ENCODE assay signal across 8 cellular contexts in genomic region chr2:222655748-222656543, GRCh38. TPM values are rescaled to one million over a fixed set of nuclear protein-coding genes. Genes with fewer than 3 reads are reported as not detected.
A peak's percentile ranks its signal among the peaks of the same experiment; 100 is the strongest.
DNase-seq lines count a peak whose midpoint lies in the region; TF ChIP-seq lines count a peak whose summit lies in the region.

TSS of gene FARSB (minus strand) at chr2:222656092. CDS start at chr2:222656073, 19 bp downstream.

- intact Hi-C loops in stomach (cut with DNase I; ENCODE audit: low total_unique reads), result no loop called here

- no peaks in the 10 kb centered on the region for H3K9me2 ChIP-seq in neural cell (ENCODE audit: insufficient read depth, low read length)

- no peak within 1 kb of the TSS for H3K23ac ChIP-seq in H9 (ENCODE audit: insufficient read length, low read depth, low read length)

- H3K9me3 ChIP-seq in H9 (ENCODE audit: control insufficient read depth, low read depth, low read length), result no peaks in the 10 kb centered on the region
- H3K9me3 ChIP-seq in MG63, result no peaks in the 10 kb centered on the region
- H3K9me3 ChIP-seq in neural cell (ENCODE audit: low read length), result no peaks in the 10 kb centered on the region
- no peaks in the 10 kb centered on the region for H3K9me3 ChIP-seq in stomach

- H3K18ac ChIP-seq in H9 (ENCODE audit: insufficient read length, low read depth, low read length), result peak within 1 kb of the TSS; percentile 61

- H4K5ac ChIP-seq in H9 (ENCODE audit: insufficient read length, low read depth, low read length), result peak within 1 kb of the TSS; percentile 10

- peaks cover 17 to 25% of the 10 kb centered on the region in 2 experiments for H3K4me1 Mint-ChIP-seq in H9

- peaks cover 14% of the 10 kb centered on the region for H3K23me2 ChIP-seq in H9 (ENCODE audit: insufficient read length, low read depth, low read length, poor library complexity, severe bottlenecking)

- H3K9me3 Mint-ChIP-seq in H9, result peaks cover 0 to 2% of the 10 kb centered on the region in 2 experiments; a peak in 1 of 5 replicates

- peak within 1 kb of the TSS; percentile 100 for H3K27ac Mint-ChIP-seq in H9

- H3K4me3 Mint-ChIP-seq in H9, result peak within 1 kb of the TSS; percentile 96 to 99

- H3F3A ChIP-seq in neural cell (ENCODE audit: insufficient read depth, low read length, poor library complexity, severe bottlenecking), result no peaks in the 10 kb centered on the region

- peaks cover 0 to 4% (median 0%) of the 10 kb centered on the region in 3 experiments; a peak in 3 of 7 replicates for H3K36me3 Mint-ChIP-seq in H9 (ENCODE audit: insufficient read depth in 1 of 3, low read depth in 3 of 3)

- H3K27ac ChIP-seq in H9 (ENCODE audit: insufficient read length, low read depth, low read length) (no peak within 1 kb of the TSS), neural cell (ENCODE audit: low read length) (peak within 1 kb of the TSS; percentile 81), stomach (peak within 1 kb of the TSS; percentile 83 to 90 (median 89))

- no peak within 1 kb of the TSS for H2BK12ac ChIP-seq in H9 (ENCODE audit: insufficient read length, low read depth, low read length)

- H3K4me3 ChIP-seq in MG63, result peak within 1 kb of the TSS; percentile 99
- peak within 1 kb of the TSS; percentile 80 for H3K4me3 ChIP-seq in neural cell (ENCODE audit: low read length)
- peak within 1 kb of the TSS; percentile 71 to 98 (median 89) for H3K4me3 ChIP-seq in stomach

- TF ChIP-seq EP300 in neural cell (conservative IDR thresholded peaks at IDR 0.05; ENCODE audit: poor library complexity, severe bottlenecking) (peak; percentile 34), stomach (IDR thresholded peaks at IDR 0.05) (no peak)

- H3K14ac ChIP-seq in H9 (ENCODE audit: insufficient read depth, low read length), result peak within 1 kb of the TSS; percentile 58; the same call in 1 of the 2 replicates

- H3K4ac ChIP-seq in H9 (ENCODE audit: low read depth, low read length), result no peak within 1 kb of the TSS

- no peak within 1 kb of the TSS for H4K91ac ChIP-seq in H9 (ENCODE audit: insufficient read length, low read depth, low read length)

- H3K27me3 Mint-ChIP-seq in H9 (ENCODE audit: low read depth), result no peaks in the 10 kb centered on the region

- no CpG with 5 or more reads among the region's 50 CpGs for WGBS in H9 (ENCODE audit: extremely low coverage, insufficient read length, low lambda C conversion rate)
- 0% methylated on average over 36 to 50 of the region's 50 CpGs for WGBS in stomach, 5 donors

- peaks cover 7% of the 10 kb centered on the region for H3K79me1 ChIP-seq in H9 (ENCODE audit: insufficient read depth, low read depth, low read length, poor library complexity, severe bottlenecking)

- no peak for TF ChIP-seq POLR2A in stomach (IDR thresholded peaks at IDR 0.05)

- H2AFZ ChIP-seq in H9 (ENCODE audit: low read length), result no peak within 1 kb of the TSS
- H2AFZ ChIP-seq in neural cell (ENCODE audit: low read depth, low read length), result peak within 1 kb of the TSS; percentile 82

- TF ChIP-seq CTCF in H9 (conservative IDR thresholded peaks at IDR 0.05) (no peak), neural cell (IDR thresholded peaks at IDR 0.05; ENCODE audit: poor library complexity, severe bottlenecking) (no peak), stomach (IDR thresholded peaks at IDR 0.05) (peak in 1 of 7 experiments; percentile 17)

- DNase-seq in ELR (ENCODE audit: low read depth) (peak; percentile 95), H9 (peak; percentile 94), MG63 (peak; percentile 95), SHP77 treated with DMSO at 0.1 percent for 48 hours (lab: John Stamatoyannopoulos, UW) (peak; percentile 85), fibroblast of the conjunctiva (ENCODE audit: low read depth) (peak; percentile 94), stomach (peak; percentile 96)
- peak; percentile 97 for DNase-seq in activated effector memory CD4-positive, alpha-beta T cell treated with anti-CD3 and anti-CD28 coated beads, Interleukin-2, amount 50 U/mL, for 16 hours

- no peak within 1 kb of the TSS for H2AK5ac ChIP-seq in H9 (ENCODE audit: insufficient read length, low read length)

- H3K36me3 ChIP-seq in MG63 (peaks cover 31% of the 10 kb centered on the region), neural cell (ENCODE audit: insufficient read depth, low read length) (no peaks in the 10 kb centered on the region), stomach (no peaks in the 10 kb centered on the region)

- H3K27me3 ChIP-seq in H9 (ENCODE audit: insufficient read depth, low read length) (no peaks in the 10 kb centered on the region), MG63 (no peaks in the 10 kb centered on the region), neural cell (ENCODE audit: insufficient read depth, low read depth, low read length) (no peaks in the 10 kb centered on the region), stomach (no peaks in the 10 kb centered on the region)

- no peak within 1 kb of the TSS for H2BK15ac ChIP-seq in H9 (ENCODE audit: low read depth, low read length)

- no peak within 1 kb of the TSS for H2BK5ac ChIP-seq in H9 (ENCODE audit: insufficient read length, low read length)

- no peak within 1 kb of the TSS for H3K56ac ChIP-seq in H9 (ENCODE audit: insufficient read length, low read depth, low read length)

- no peak within 1 kb of the TSS for H2BK20ac ChIP-seq in H9 (ENCODE audit: low read depth, low read length, poor library complexity, severe bottlenecking)

- no peak within 1 kb of the TSS for H4K8ac ChIP-seq in H9 (replicated peaks; ENCODE audit: insufficient read length, low read depth, low read length)

- no peaks in the 10 kb centered on the region for H4K20me1 ChIP-seq in H9 (ENCODE audit: control insufficient read depth, insufficient read depth, insufficient read length)
- H4K20me1 ChIP-seq in neural cell (ENCODE audit: insufficient read depth), result no peaks in the 10 kb centered on the region

- H3K4me1 ChIP-seq in H9 (ENCODE audit: insufficient read depth, low read length) (no peaks in the 10 kb centered on the region; the same call in 1 of the 2 replicates), stomach (peaks cover 16 to 51% (median 36%) of the 10 kb centered on the region in 4 donors)

- H3T11ph ChIP-seq in H9 (ENCODE audit: low read length), result no peak within 1 kb of the TSS

- TF ChIP-seq RAD21 in neural cell (conservative IDR thresholded peaks at IDR 0.05), result peak; percentile 40

- H3K9ac ChIP-seq in H9 (ENCODE audit: extremely low read depth, insufficient read length, low read length) (peak within 1 kb of the TSS; percentile 95), neural cell (ENCODE audit: low read length) (peak within 1 kb of the TSS; percentile 88)

- H3K4me2 ChIP-seq in H9 (ENCODE audit: insufficient read depth, insufficient read length, low read length), result peak within 1 kb of the TSS; percentile 97
- peak within 1 kb of the TSS; percentile 56 for H3K4me2 ChIP-seq in neural cell (ENCODE audit: low read length)

- H3K79me2 ChIP-seq in H9 (ENCODE audit: insufficient read depth, low read length) (peaks cover 12% of the 10 kb centered on the region; the same call in 1 of the 2 replicates), neural cell (replicated peaks; ENCODE audit: insufficient read depth, low read length) (peaks cover 22% of the 10 kb centered on the region)

- H2BK120ac ChIP-seq in H9 (ENCODE audit: low read depth, low read length, poor library complexity, severe bottlenecking), result no peak within 1 kb of the TSS

TF ChIP-seq in neural cell, 6 proteins besides CTCF, POLR2A, EP300 and RAD21:
- TF ChIP-seq TAF1 (IDR thresholded peaks at IDR 0.05; ENCODE audit: low read depth) (no peak), SMC3 (conservative IDR thresholded peaks at IDR 0.05; ENCODE audit: poor library complexity) (peak; percentile 22), REST (IDR thresholded peaks at IDR 0.05; ENCODE audit: borderline replicate concordance) (no peak), MXI1 (conservative IDR thresholded peaks at IDR 0.05; ENCODE audit: poor library complexity, severe bottlenecking) (peak; percentile 99), EZH2 (IDR thresholded peaks at IDR 0.05; ENCODE audit: borderline replicate concordance, insufficient read depth, low read length, poor library complexity, severe bottlenecking) (no peak), POLR2AphosphoS5 (IDR thresholded peaks at IDR 0.05) (peak; percentile 93)

RNA-seq across cellular contexts. Expression of gene FARSB, which starts in this region (rescaled TPM):
- total RNA-seq in H9 (2021) (31.2 and 32.1 TPM in 2 replicates), stomach (10 to 100 TPM in 2 of 5 donors, 1 to 10 TPM in 3; 1.4 to 26.3 (median 5.8) TPM)
- total RNA-seq in MG63 (2014; rRNA removed; shearing (Covaris generic); ENCODE audit: low replicate concordance), result 8.9 and 11.0 TPM in 2 replicates
- polyA plus RNA-seq in neural cell (15.2 and 15.3 TPM in 2 replicates), stomach (10 to 100 TPM; 15.1 to 17.5 (median 17.3) TPM)
- polyA minus RNA-seq in neural cell, result 27.8 and 30.3 TPM in 2 replicates
